In the genomic region with DNA sequence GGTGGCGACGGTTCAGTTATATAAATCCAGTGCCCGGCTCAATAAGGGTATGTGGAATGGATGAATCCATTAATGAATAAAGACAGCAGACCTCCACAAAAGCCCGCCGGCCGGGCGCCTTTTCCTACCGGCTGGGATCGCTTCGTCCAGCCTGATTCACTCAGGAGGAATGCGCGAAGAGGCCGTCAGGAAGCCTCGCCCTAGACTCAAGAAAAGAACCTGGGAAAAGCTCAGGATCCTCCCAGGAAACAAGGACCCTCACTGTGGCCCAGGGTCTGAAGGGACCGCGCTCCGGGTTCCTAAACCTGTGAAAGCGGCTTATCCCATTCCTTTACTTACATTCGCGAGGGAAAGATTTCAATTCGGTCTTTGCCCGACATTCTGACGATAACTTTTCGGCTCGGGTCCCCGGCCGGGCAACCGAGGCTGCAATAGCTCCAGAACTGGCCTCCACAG, we compare ENCODE assay signal across 7 cellular contexts. TPM values are rescaled to one million over a fixed set of nuclear protein-coding genes. Genes with fewer than 3 reads are reported as not detected.
DNase-seq lines count a peak whose midpoint lies in the region; ATAC-seq, FAIRE-seq and TF ChIP-seq lines count a peak whose summit lies in the region.

No MANE protein-coding gene starts in this region.

- peak overlapping the region; percentile 98 for H3K27ac Mint-ChIP-seq in type B pancreatic cell

- no peak for FAIRE-seq in GM19239 (lab: Jason Lieb, UNC)

- H3K27ac ChIP-seq in breast epithelium, result peak overlapping the region; percentile 90 to 96

- ATAC-seq in GM19023 (IDR thresholded peaks at IDR 0.05; ENCODE audit: unreplicated experiment) (peak; percentile 0), left colon (peak; percentile 0), GM18519 (IDR thresholded peaks at IDR 0.05; ENCODE audit: low FRiP score, unreplicated experiment) (no peak)

- intact Hi-C loops in breast epithelium (cut with DNase I; ENCODE audit: low total_unique reads) (no loop called here), left colon (cut with DNase I, micrococcal nuclease) (no loop called here)

- H3K27me3 Mint-ChIP-seq in type B pancreatic cell, result no peaks in the 10 kb centered on the region

- no peaks in the 10 kb centered on the region for H3K9me3 ChIP-seq in breast epithelium

- no peaks in the 10 kb centered on the region for H3K9me3 Mint-ChIP-seq in type B pancreatic cell

- peaks cover 35% of the 10 kb centered on the region for H3K4me1 Mint-ChIP-seq in type B pancreatic cell (ENCODE audit: unreplicated experiment)

- H3K36me3 ChIP-seq in breast epithelium, result no peaks in the 10 kb centered on the region

- no peaks in the 10 kb centered on the region for H3K27me3 ChIP-seq in breast epithelium

- peak; percentile 39 for DNase-seq in LHCN-M2 (ENCODE audit: low read depth)
- no peak for DNase-seq in breast epithelium (ENCODE audit: low spot score in 2 of 2)
- peak in 1 of 2 donors; percentile 42 for DNase-seq in left colon
- DNase-seq in type B pancreatic cell (ENCODE audit: extremely low spot score, unreplicated experiment), result no peak
- no peak for DNase-seq in GM19239 (ENCODE audit: insufficient read length, low spot score)

- H3K4me1 ChIP-seq in breast epithelium, result peaks cover 3 to 12% of the 10 kb centered on the region in 2 donors

- TF ChIP-seq CTCF in breast epithelium (IDR thresholded peaks at IDR 0.05), result no peak
- TF ChIP-seq CTCF in type B pancreatic cell (conservative IDR thresholded peaks at IDR 0.05), result no peak

- peaks cover under 1% of the 10 kb centered on the region for H3K36me3 Mint-ChIP-seq in type B pancreatic cell

- H3K4me3 ChIP-seq in breast epithelium, result peak overlapping the region; percentile 65 to 82 (median 80)

- peak overlapping the region; percentile 99 for H3K4me3 Mint-ChIP-seq in type B pancreatic cell

- no peak for TF ChIP-seq POLR2A in breast epithelium (IDR thresholded peaks at IDR 0.05)

RNA-seq across cellular contexts. Expression of a gene that starts 0.3 kb away (rescaled TPM):
- total RNA-seq in LHCN-M2 (2014; rRNA removed) (135 and 139 TPM in 2 replicates), breast epithelium (100 to 1,000 TPM in 1 of 3 donors, 10 to 100 TPM in 2; 58.0 to 102 (median 75.2) TPM), left colon (10 to 100 TPM; 80.3 to 91.2 TPM), type B pancreatic cell (ENCODE audit: low replicate concordance) (52.8 and 60.1 TPM in 2 replicates)
- polyA plus RNA-seq in LHCN-M2 (2012), result 85.9 TPM

RNA-seq across cellular contexts. Expression of a gene that starts 0.8 kb away (rescaled TPM):
- 285 and 310 TPM in 2 replicates for total RNA-seq in LHCN-M2 (2014; rRNA removed)
- 144 TPM for polyA plus RNA-seq in LHCN-M2 (2012)
- 100 to 1,000 TPM in 1 of 3 donors, 10 to 100 TPM in 2; 63.9 to 107 (median 89.4) TPM for total RNA-seq in breast epithelium
- 10 to 100 TPM; 58.1 to 66.2 TPM for total RNA-seq in left colon
- total RNA-seq in type B pancreatic cell (ENCODE audit: low replicate concordance), result 88.1 and 99.1 TPM in 2 replicates

RNA-seq across cellular contexts. Expression of a gene that starts 52.6 kb away (rescaled TPM):
- total RNA-seq in LHCN-M2 (2014; rRNA removed) (0.34 and 0.64 TPM in 2 replicates), breast epithelium (1 to 10 TPM in 2 of 3 donors, not detected in 1; 3.4 to 5.2 TPM), left colon (10 to 100 TPM; 41.7 to 52.2 TPM), type B pancreatic cell (ENCODE audit: low replicate concordance) (1.2 TPM in 1 of 2 replicates, not detected in the other)
- polyA plus RNA-seq in LHCN-M2 (2012), result 0.67 TPM

Comparison
In these comparisons a context has a peak if more than half of its experiments do, and no peak if none do; other contexts are left out.
1. RNA of a gene that starts 52.6 kb away (total RNA-seq): 41.7 to 52.2 TPM in left colon; 3.4 to 5.2 TPM in breast epithelium, 0.34 to 0.64 TPM in LHCN-M2 and 1.2 TPM in type B pancreatic cell; every median in the first group is over 4 times any median in the second.